Comparison of ENCODE assay signal across 11 cellular contexts in the genomic region with DNA sequence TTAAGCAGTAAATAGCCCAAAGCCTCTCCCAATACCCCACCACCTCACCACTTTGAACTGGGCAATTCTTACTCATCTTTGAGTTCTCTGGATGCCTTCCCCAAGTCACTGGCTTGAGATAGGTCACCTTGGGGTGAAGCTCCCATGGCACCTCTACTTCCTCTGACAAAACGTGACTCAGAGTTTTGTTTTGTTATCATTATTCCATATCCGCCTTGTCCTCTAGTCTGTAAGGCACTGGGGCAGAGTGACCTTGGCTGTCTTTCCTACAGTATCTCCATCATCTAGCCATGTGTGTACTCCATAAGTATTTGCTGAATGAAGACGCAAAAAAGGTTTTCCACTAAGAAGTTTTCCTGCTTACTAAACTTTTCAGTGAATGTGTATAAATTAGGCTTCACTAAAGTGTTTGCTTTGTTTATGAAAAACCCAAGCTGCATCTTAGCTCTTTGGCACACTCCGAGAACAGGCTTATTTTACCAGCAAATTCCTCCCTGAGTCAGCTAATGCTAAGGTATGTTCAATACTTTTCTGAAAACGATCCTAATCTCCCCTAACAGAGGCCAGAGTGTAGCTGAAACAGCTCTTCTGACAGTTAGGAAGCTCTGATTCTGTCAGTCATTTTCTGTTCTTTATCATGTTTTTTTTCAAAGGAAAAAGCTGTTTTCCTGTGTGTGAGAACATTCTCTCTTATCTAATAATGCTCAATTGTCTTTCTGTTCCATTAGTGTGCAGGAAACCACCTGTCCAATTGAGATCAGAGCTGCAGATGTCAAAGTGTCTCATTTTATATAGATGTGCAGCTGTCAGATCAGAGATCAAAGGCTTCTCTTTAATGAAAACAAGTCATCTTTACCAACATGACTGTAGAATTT. TPM values are rescaled to one million over a fixed set of nuclear protein-coding genes. Genes with fewer than 3 reads are reported as not detected.
DNase-seq lines count a peak whose midpoint lies in the region; ATAC-seq, FAIRE-seq and TF ChIP-seq lines count a peak whose summit lies in the region.
"Had no signal": no experiment of that assay in that cellular context is flagged by ENCODE, and none has a peak within 500 bp of the region (broad histone marks: within the 10 kb centered on the region; RNA-seq: fewer than 3 reads in every experiment).

No MANE protein-coding gene starts in this region.

- no peaks in the 10 kb centered on the region for H3K9me3 ChIP-seq in DND-41 (ENCODE audit: insufficient read depth, low read length, severe bottlenecking)
- no peaks in the 10 kb centered on the region; the same call in 2 of the 3 replicates for H3K9me3 ChIP-seq in GM12878 (replicated peaks; ENCODE audit: control insufficient read depth, insufficient read depth, low read length)
- H3K9me3 ChIP-seq in endodermal cell (ENCODE audit: control insufficient read depth, low read length): no peaks in the 10 kb centered on the region
- no peaks in the 10 kb centered on the region for H3K9me3 ChIP-seq in kidney (ENCODE audit: control insufficient read depth in 1 of 2, low read length in 2 of 2)
- no peaks in the 10 kb centered on the region for H3K9me3 ChIP-seq in heart right ventricle
- H3K9me3 ChIP-seq: ascending aorta had no signal

- TF ChIP-seq CTCF in DND-41 (IDR thresholded peaks at IDR 0.05; ENCODE audit: borderline replicate concordance, extremely low read depth, low read length, poor library complexity, severe bottlenecking): no peak
- no peak for TF ChIP-seq CTCF in NB4 (IDR thresholded peaks at IDR 0.05; ENCODE audit: low read depth, low read length)
- TF ChIP-seq CTCF in GM12878 (IDR thresholded peaks at IDR 0.05 in 2 of 3, conservative IDR thresholded peaks at IDR 0.05 in 1 of 3; ENCODE audit: control insufficient read depth in 2 of 3, extremely low read depth in 1 of 3, insufficient read depth in 1 of 3, low read depth in 3 of 3, low read length in 3 of 3): no peak
- no peak for TF ChIP-seq CTCF in endodermal cell (conservative IDR thresholded peaks at IDR 0.05)
- TF ChIP-seq CTCF in kidney (IDR thresholded peaks at IDR 0.05; ENCODE audit: borderline replicate concordance, extremely low read depth, insufficient read depth): no peak
- no peak for TF ChIP-seq CTCF in heart right ventricle (IDR thresholded peaks at IDR 0.05)

- RAD21 ChIA-PET in GM12878 (lab: Charles Lee; ENCODE audit: unreplicated experiment): interaction anchor here (1.1 to 1.6 kb wide), 2 partner anchors 177 to 219 kb away, joined by 4 read pairs; no protein-coding TSS in a partner anchor

- H3K9me3 Mint-ChIP-seq in naive thymus-derived CD8-positive, alpha-beta T cell: peaks cover 0 to 9% (median 0%) of the 10 kb centered on the region in 9 donors
- H3K9me3 Mint-ChIP-seq in endodermal cell: no peaks in the 10 kb centered on the region

- in situ Hi-C loops in GM12878 (cut with MboI): no loop called here

- H2AFZ ChIP-seq in DND-41 (ENCODE audit: low read depth, low read length) (peak overlapping the region; percentile 45), GM12878 (ENCODE audit: control insufficient read depth, low read depth, low read length) (no peak overlapping the region)

- no peak overlapping the region for H3K4me3 ChIP-seq in DND-41 (ENCODE audit: low read depth in 1 of 2, low read length in 2 of 2)
- no peak overlapping the region for H3K4me3 ChIP-seq in NB4 (ENCODE audit: low read depth, low read length)
- H3K4me3 ChIP-seq in GM12878: no peak overlapping the region
- no peak overlapping the region for H3K4me3 ChIP-seq in endodermal cell (ENCODE audit: low read length)
- no peak overlapping the region for H3K4me3 ChIP-seq in kidney (ENCODE audit: low read length in 2 of 2)
- no peak overlapping the region for H3K4me3 ChIP-seq in heart right ventricle
- H3K4me3 ChIP-seq: ascending aorta, lung had no signal

- no peaks in the 10 kb centered on the region for H3K79me2 ChIP-seq in DND-41 (ENCODE audit: insufficient read depth, low read length)
- no peaks in the 10 kb centered on the region for H3K79me2 ChIP-seq in GM12878 (ENCODE audit: control insufficient read depth, insufficient read depth, low read length)

- H3K27ac ChIP-seq in DND-41 (ENCODE audit: low read length) (peak overlapping the region; percentile 51), GM12878 (ENCODE audit: control insufficient read depth, insufficient read depth) (no peak overlapping the region), endodermal cell (ENCODE audit: low read depth, low read length) (no peak overlapping the region), kidney (ENCODE audit: low read depth in 2 of 2, low read length in 2 of 2) (no peak overlapping the region), heart right ventricle (peak overlapping the region in 1 of 10 donors; percentile 20)
- H3K27ac ChIP-seq: ascending aorta had no signal

- POLR2A ChIA-PET in GM12878 (lab: Charles Lee): no interaction called here
- POLR2A ChIA-PET in naive thymus-derived CD8-positive, alpha-beta T cell (lab: Charles Lee): interaction anchor here (1.5 kb wide), 1 partner anchor 30 kb away, joined by 7 read pairs; the partner anchor contains the start of gene TSPAN5

- WGBS in GM12878 (ENCODE audit: insufficient coverage, insufficient replicate concordance, low lambda C conversion rate, missing lambda C conversion rate): 24% methylated on average over 5 of the region's 5 CpGs
- WGBS in endodermal cell (ENCODE audit: insufficient coverage in 1 of 2, insufficient read length in 1 of 2), 2 experiments: 90 to 92% methylated on average over 5 of the region's 5 CpGs
- 48 to 59% methylated on average over 5 of the region's 5 CpGs for WGBS in heart right ventricle, 2 donors

- TF ChIP-seq POLR2A in NB4 (IDR thresholded peaks at IDR 0.05; ENCODE audit: extremely low read depth, insufficient read length) (no peak), GM12878 (IDR thresholded peaks at IDR 0.05; ENCODE audit: low read depth, low read length) (no peak)

- no peak for TF ChIP-seq EP300 in GM12878 (IDR thresholded peaks at IDR 0.05; ENCODE audit: borderline replicate concordance in 1 of 2, control insufficient read depth in 1 of 2, low read depth in 2 of 2, low read length in 2 of 2)

- no peaks in the 10 kb centered on the region for H3K27me3 ChIP-seq in DND-41 (ENCODE audit: insufficient read depth, low read length, poor library complexity)
- H3K27me3 ChIP-seq in GM12878 (replicated peaks in 1 of 2; ENCODE audit: control insufficient read depth in 2 of 2, insufficient read depth in 2 of 2, low read length in 1 of 2): peaks cover 0 to 2% of the 10 kb centered on the region in 2 experiments; a peak in 1 of 4 replicates
- no peaks in the 10 kb centered on the region for H3K27me3 ChIP-seq in endodermal cell (ENCODE audit: control insufficient read depth, insufficient read depth, low read length, poor library complexity, severe bottlenecking)
- no peaks in the 10 kb centered on the region for H3K27me3 ChIP-seq in heart right ventricle
- H3K27me3 ChIP-seq: ascending aorta had no signal

- SMC1A ChIA-PET in GM12878 (lab: Charles Lee; ENCODE audit: uncharacterized antibody, unreplicated experiment): interaction anchor here (1.1 to 1.4 kb wide), 4 partner anchors 9 to 221 kb away, joined by 3 to 5 read pairs (median 4); no protein-coding TSS in a partner anchor

- H3K27me3 Mint-ChIP-seq in naive thymus-derived CD8-positive, alpha-beta T cell: no peaks in the 10 kb centered on the region
- H3K27me3 Mint-ChIP-seq in endodermal cell (ENCODE audit: insufficient read depth): peaks cover 5% of the 10 kb centered on the region

- peak overlapping the region; percentile 41 for H3K4me2 ChIP-seq in DND-41 (ENCODE audit: insufficient read depth, low read length)
- no peak overlapping the region for H3K4me2 ChIP-seq in GM12878 (ENCODE audit: control insufficient read depth, insufficient read depth)

- FAIRE-seq in GM12878 (lab: Jason Lieb, UNC): no peak
- FAIRE-seq in kidney (lab: Jason Lieb, UNC): no peak

- peak overlapping the region in 9 of 10 donors; percentile 0 to 69 (median 49) for H3K4me3 Mint-ChIP-seq in naive thymus-derived CD8-positive, alpha-beta T cell
- H3K4me3 Mint-ChIP-seq in endodermal cell: no peak overlapping the region

- peak; percentile 79 for ATAC-seq in DND-41 (ENCODE audit: insufficient read depth, low read depth)
- ATAC-seq in GM12878: peak; percentile 46
- ATAC-seq in naive thymus-derived CD8-positive, alpha-beta T cell: peak; percentile 42 to 72
- ATAC-seq in heart right ventricle: no peak
- ATAC-seq: Right ventricle myocardium inferior had no signal

- CTCF ChIA-PET in GM12878 (lab: Yijun Ruan, JAX): interaction anchor here (0.7 to 1.1 kb wide), 2 partner anchors 43 to 221 kb away, joined by 3 read pairs; no protein-coding TSS in a partner anchor

- intact Hi-C loops in GM12878 (cut with micrococcal nuclease; ENCODE audit: unreplicated experiment): no loop called here
- intact Hi-C loops in kidney (cut with DNase I): no loop called here
- intact Hi-C loops in heart right ventricle (cut with DNase I): no loop called here

- no peak overlapping the region for H3K9ac ChIP-seq in DND-41 (ENCODE audit: low read depth, low read length)
- H3K9ac ChIP-seq in GM12878 (ENCODE audit: control insufficient read depth, insufficient read depth, low read length): no peak overlapping the region
- no peak overlapping the region for H3K9ac ChIP-seq in endodermal cell (ENCODE audit: extremely low read depth, low read length, poor library complexity, severe bottlenecking)
- H3K9ac ChIP-seq in kidney (ENCODE audit: low read length in 2 of 2): no peak overlapping the region

- H3K4me1 Mint-ChIP-seq in naive thymus-derived CD8-positive, alpha-beta T cell: peaks cover 29 to 66% (median 46%) of the 10 kb centered on the region in 4 donors
- peaks cover 22% of the 10 kb centered on the region for H3K4me1 Mint-ChIP-seq in endodermal cell

- no TSS peak for BruUV-seq in GM12878 (replicated peaks; lab: Mats Ljungman, UMichigan)

- peaks cover 29% of the 10 kb centered on the region for H3K4me1 ChIP-seq in DND-41 (ENCODE audit: insufficient read depth, low read length)
- no peaks in the 10 kb centered on the region for H3K4me1 ChIP-seq in GM12878 (ENCODE audit: control insufficient read depth, insufficient read depth, low read length)
- H3K4me1 ChIP-seq in endodermal cell (ENCODE audit: control insufficient read depth, insufficient read depth, low read length): peaks cover 9% of the 10 kb centered on the region
- no peaks in the 10 kb centered on the region for H3K4me1 ChIP-seq in kidney (ENCODE audit: control insufficient read depth in 1 of 2, insufficient read depth in 1 of 2, low read depth in 1 of 2, low read length in 2 of 2)
- peaks cover 0 to 6% (median 0%) of the 10 kb centered on the region in 9 donors for H3K4me1 ChIP-seq in heart right ventricle
- H3K4me1 ChIP-seq: ascending aorta had no signal

- H3K36me3 ChIP-seq in DND-41 (ENCODE audit: insufficient read depth, low read length) (no peaks in the 10 kb centered on the region), GM12878 (ENCODE audit: control insufficient read depth in 2 of 2, insufficient read depth in 2 of 2, low read length in 1 of 2) (no peaks in the 10 kb centered on the region), endodermal cell (ENCODE audit: control insufficient read depth, insufficient read depth, low read length) (no peaks in the 10 kb centered on the region), kidney (ENCODE audit: control insufficient read depth in 1 of 2, insufficient read depth in 2 of 2, low read length in 2 of 2) (no peaks in the 10 kb centered on the region), heart right ventricle (no peaks in the 10 kb centered on the region)
- H3K36me3 ChIP-seq: ascending aorta had no signal

- no peaks in the 10 kb centered on the region for H3K36me3 Mint-ChIP-seq in naive thymus-derived CD8-positive, alpha-beta T cell
- H3K36me3 Mint-ChIP-seq in endodermal cell (ENCODE audit: low read depth): no peaks in the 10 kb centered on the region

- peak overlapping the region in 8 of 10 donors; percentile 3 to 83 (median 68) for H3K27ac Mint-ChIP-seq in naive thymus-derived CD8-positive, alpha-beta T cell
- H3K27ac Mint-ChIP-seq in endodermal cell: no peak overlapping the region

- DNase-seq in DND-41: peak; percentile 35
- peak; percentile 4 for DNase-seq in NB4 (ENCODE audit: low read depth)
- DNase-seq in GM12878 (ENCODE audit: low read depth, low spot score): no peak
- peak in 2 of 10 donors; percentile 34 to 36 for DNase-seq in naive thymus-derived CD8-positive, alpha-beta T cell
- no peak for DNase-seq in globus pallidus (ENCODE audit: low spot score)
- no peak for DNase-seq in endodermal cell
- DNase-seq in kidney: no peak
- DNase-seq in heart right ventricle: no peak

- H4K20me1 ChIP-seq in DND-41 (ENCODE audit: insufficient read depth, low read length) (no peaks in the 10 kb centered on the region), GM12878 (ENCODE audit: control insufficient read depth, insufficient read depth) (no peaks in the 10 kb centered on the region)

- no peak for TF ChIP-seq RAD21 in GM12878 (IDR thresholded peaks at IDR 0.05; ENCODE audit: insufficient read depth, low read depth, low read length)

RNA-seq across cellular contexts. Expression of gene TSPAN5, which starts 30.2 kb away (rescaled TPM):
- 0.63 and 0.69 TPM in 2 replicates for total RNA-seq in GM12878 (2013; cell fraction: nucleolus; rRNA removed)
- 0.23 and 0.27 TPM in 2 replicates for total RNA-seq in GM12878 (2014; rRNA removed)
- 0.18 TPM in 2 replicates for total RNA-seq in GM12878 (2014; rRNA removed; fragmentation: Illumina TruSeq; extraction: Trizol)
- total RNA-seq in GM12878 (2021): 0.45 and 0.59 TPM in 2 replicates
- polyA plus RNA-seq in GM12878 (2011; ENCODE audit: low read depth): 0.21 TPM
- polyA plus RNA-seq in GM12878 (2011; rRNA removed): 8.2 and 9.8 TPM in 2 replicates
- 4.8 and 4.9 TPM in 2 replicates for polyA plus RNA-seq in GM12878 (2011; cell fraction: cytosol; rRNA removed)
- 5.3 and 5.5 TPM in 2 replicates for polyA plus RNA-seq in GM12878 (2011; cell fraction: nucleus; rRNA removed)
- 0.18 TPM in 1 of 2 replicates, not detected in the other for polyA plus RNA-seq in GM12878 (2012)
- polyA plus RNA-seq in GM12878 (2014; fragmentation: Illumina TruSeq; extraction: Trizol): 0.31 and 0.68 TPM in 2 replicates
- under 1 TPM; 0.22 to 0.23 TPM for polyA plus RNA-seq in GM12878 (2014; fragmentation: Nextera tagmentation; extraction: Ambion mirVana)
- 0.33 and 1.1 TPM in 2 replicates for polyA plus RNA-seq in GM12878 (2014; rRNA removed)
- polyA plus RNA-seq in GM12878 (2016; fragmentation: Nextera tagmentation; extraction: Ambion mirVana): under 1 TPM; 0.09 to 0.63 TPM
- 6.1 and 6.7 TPM in 2 replicates for polyA minus RNA-seq in GM12878 (2011; rRNA and poly(A)+ RNA removed)
- polyA minus RNA-seq in GM12878 (2011; cell fraction: cytosol; rRNA and poly(A)+ RNA removed): 1.1 and 1.6 TPM in 2 replicates
- 3.9 and 6.1 TPM in 2 replicates for polyA minus RNA-seq in GM12878 (2011; cell fraction: nucleus; rRNA and poly(A)+ RNA removed)
- total RNA-seq in naive thymus-derived CD8-positive, alpha-beta T cell: 1 to 10 TPM; 5.0 to 5.4 TPM
- 10 to 100 TPM in 1 of 3 donors, 1 to 10 TPM in 2; 5.9 to 13.9 (median 9.6) TPM for polyA plus RNA-seq in naive thymus-derived CD8-positive, alpha-beta T cell
- 10 to 100 TPM in 1 of 2 donors, 1 to 10 TPM in 1; 7.4 to 11.8 TPM for total RNA-seq in endodermal cell
- 21.9 TPM for polyA plus RNA-seq in endodermal cell (2013, experiment 1 of 2)
- polyA plus RNA-seq in endodermal cell (2013, experiment 2 of 2): 21.6 TPM
- 6.8 TPM for total RNA-seq in kidney
- 13.8 TPM for polyA plus RNA-seq in kidney (ENCODE audit: insufficient read depth, low read depth, low replicate concordance)
- total RNA-seq in heart right ventricle: 1 to 10 TPM in 9 of 10 donors, under 1 TPM in 1; 0.85 to 6.7 (median 4.4) TPM
- 1 to 10 TPM in 1 of 2 donors, under 1 TPM in 1; 0.88 to 3.2 TPM for polyA plus RNA-seq in heart right ventricle

Comparison
In these comparisons a context has a peak if more than half of its experiments do, and no peak if none do; other contexts are left out.
1. ATAC-seq: peak in DND-41 (single experiment), GM12878 (single experiment) and naive thymus-derived CD8-positive, alpha-beta T cell (2 of 2); none in heart right ventricle (0 of 8).
2. DNase-seq: peak in DND-41 (single experiment) and NB4 (single experiment); none in GM12878 (single experiment), globus pallidus (single experiment), endodermal cell (single experiment), kidney (single experiment) and heart right ventricle (0 of 2).